ENCODE assay signal across 18 cellular contexts in the genomic region with DNA sequence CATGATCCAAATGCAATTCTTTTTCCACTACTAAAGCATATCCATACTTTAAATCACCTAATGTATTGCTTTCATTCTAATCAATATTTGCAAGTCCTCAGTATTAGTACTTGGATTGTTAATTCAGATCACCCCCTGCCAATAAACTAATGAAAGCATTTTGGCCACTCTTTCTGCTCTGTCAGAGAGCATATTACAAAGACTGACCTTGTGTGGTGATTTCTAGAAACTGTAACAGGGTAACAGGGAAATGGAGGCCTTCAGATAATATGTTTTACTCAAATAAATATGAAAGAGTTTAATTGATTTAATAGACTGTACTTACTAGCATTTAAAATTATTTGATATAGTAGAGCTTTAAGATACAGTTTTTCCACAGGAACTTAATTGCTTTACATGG.
DNase-seq lines count a peak whose midpoint lies in the region; ATAC-seq, FAIRE-seq and TF ChIP-seq lines count a peak whose summit lies in the region.
"Had no signal": no experiment of that assay in that cellular context is flagged by ENCODE, and none has a peak within 500 bp of the region (broad histone marks: within the 10 kb centered on the region; RNA-seq: fewer than 3 reads in every experiment).

No MANE protein-coding gene starts in this region.

- H3K27ac ChIP-seq in C4-2B: no peak overlapping the region
- peak overlapping the region; percentile 28 for H3K27ac ChIP-seq in OCI-LY1 (ENCODE audit: low read depth, low read length, poor library complexity, severe bottlenecking)
- H3K27ac ChIP-seq: BLaER1 treated with 17β-estradiol and CSF1 and Interleukin-3, amounts not matched to agents 10 nM and 100 nM; GM23248 had no signal

- H3K36me3 ChIP-seq in OCI-LY1 (ENCODE audit: insufficient read depth, low read length): 0 out of 2 replicates have a peak, but pooled peaks cover 4% of the 10 kb centered on the region
- H3K36me3 ChIP-seq: BLaER1 treated with 17β-estradiol and CSF1 and Interleukin-3, amounts not matched to agents 10 nM and 100 nM had no signal

- H3K79me2 ChIP-seq in OCI-LY1 (ENCODE audit: insufficient read depth, low read length): no peaks in the 10 kb centered on the region

- no peak for ATAC-seq in GM21360 (IDR thresholded peaks at IDR 0.05; ENCODE audit: unreplicated experiment)
- ATAC-seq: GM12878, HepG2 had no signal

- H2AFZ ChIP-seq in OCI-LY1 (ENCODE audit: low read length): no peak overlapping the region
- H2AFZ ChIP-seq: GM23248 had no signal

- H3K4me1 ChIP-seq in OCI-LY1 (ENCODE audit: insufficient read depth, low read length, severe bottlenecking): peaks cover 56% of the 10 kb centered on the region

- H4K20me1 ChIP-seq in OCI-LY1 (ENCODE audit: insufficient read depth, low read length): no peaks in the 10 kb centered on the region
- H4K20me1 ChIP-seq: BLaER1 treated with 17β-estradiol and CSF1 and Interleukin-3, amounts not matched to agents 10 nM and 100 nM had no signal

- no peak overlapping the region for H3K4me2 ChIP-seq in OCI-LY1 (ENCODE audit: low read length)
- H3K4me2 ChIP-seq: BLaER1 treated with 17β-estradiol and CSF1 and Interleukin-3, amounts not matched to agents 10 nM and 100 nM had no signal

- DNase-seq in D341Med (ENCODE audit: low spot score) (peak; percentile 9), H54 (ENCODE audit: insufficient read length, low spot score) (no peak), RPMI8226 (no peak)
- no peak for DNase-seq in activated effector memory CD4-positive, alpha-beta T cell treated with Interleukin-2 at 50 U/mL for 16 hours
- DNase-seq: Calu3; CD4-positive, alpha-beta T cell; DMS79 treated with DMSO at 0.1 percent for 48 hours; GF-D8; GM23248; HCEC 1CT; Kasumi-1; KG1 had no signal

- no peaks in the 10 kb centered on the region for H3K9me2 ChIP-seq in OCI-LY1 (ENCODE audit: low read depth, low read length)

- peaks cover 5% of the 10 kb centered on the region; the same call in 1 of the 2 replicates for H3K9me3 ChIP-seq in OCI-LY1 (ENCODE audit: low read length)

- no peak overlapping the region for H3K4me3 ChIP-seq in OCI-LY1 (ENCODE audit: low read depth, low read length, poor library complexity, severe bottlenecking)
- H3K4me3 ChIP-seq: BLaER1 treated with 17β-estradiol and CSF1 and Interleukin-3, amounts not matched to agents 10 nM and 100 nM; GM12878; GM23248 had no signal

- TF ChIP-seq CTCF in C4-2B (conservative IDR thresholded peaks at IDR 0.05) (peak; percentile 58), OCI-LY1 (IDR thresholded peaks at IDR 0.05; ENCODE audit: low read length) (no peak)

- no peaks in the 10 kb centered on the region for H3K27me3 ChIP-seq in OCI-LY1 (ENCODE audit: insufficient read depth, low read length)
- H3K27me3 ChIP-seq: BLaER1 treated with 17β-estradiol and CSF1 and Interleukin-3, amounts not matched to agents 10 nM and 100 nM had no signal

- peaks cover 3% of the 10 kb centered on the region; the same call in 1 of the 2 replicates for H3F3A ChIP-seq in OCI-LY1 (ENCODE audit: insufficient read depth, low read length)

- H3K9ac ChIP-seq in OCI-LY1 (ENCODE audit: low read length): no peak overlapping the region
- H3K9ac ChIP-seq: BLaER1 treated with 17β-estradiol and CSF1 and Interleukin-3, amounts not matched to agents 10 nM and 100 nM; GM23248 had no signal

- TF ChIP-seq POLR2A in H54 (IDR thresholded peaks at IDR 0.05; ENCODE audit: low read depth, low read length): no peak

- peak; percentile 6 for FAIRE-seq in H54 (lab: Jason Lieb, UNC)
- FAIRE-seq: GM12878, HepG2 had no signal
